8 cellular contexts compared by ENCODE assay signal in the genomic region with DNA sequence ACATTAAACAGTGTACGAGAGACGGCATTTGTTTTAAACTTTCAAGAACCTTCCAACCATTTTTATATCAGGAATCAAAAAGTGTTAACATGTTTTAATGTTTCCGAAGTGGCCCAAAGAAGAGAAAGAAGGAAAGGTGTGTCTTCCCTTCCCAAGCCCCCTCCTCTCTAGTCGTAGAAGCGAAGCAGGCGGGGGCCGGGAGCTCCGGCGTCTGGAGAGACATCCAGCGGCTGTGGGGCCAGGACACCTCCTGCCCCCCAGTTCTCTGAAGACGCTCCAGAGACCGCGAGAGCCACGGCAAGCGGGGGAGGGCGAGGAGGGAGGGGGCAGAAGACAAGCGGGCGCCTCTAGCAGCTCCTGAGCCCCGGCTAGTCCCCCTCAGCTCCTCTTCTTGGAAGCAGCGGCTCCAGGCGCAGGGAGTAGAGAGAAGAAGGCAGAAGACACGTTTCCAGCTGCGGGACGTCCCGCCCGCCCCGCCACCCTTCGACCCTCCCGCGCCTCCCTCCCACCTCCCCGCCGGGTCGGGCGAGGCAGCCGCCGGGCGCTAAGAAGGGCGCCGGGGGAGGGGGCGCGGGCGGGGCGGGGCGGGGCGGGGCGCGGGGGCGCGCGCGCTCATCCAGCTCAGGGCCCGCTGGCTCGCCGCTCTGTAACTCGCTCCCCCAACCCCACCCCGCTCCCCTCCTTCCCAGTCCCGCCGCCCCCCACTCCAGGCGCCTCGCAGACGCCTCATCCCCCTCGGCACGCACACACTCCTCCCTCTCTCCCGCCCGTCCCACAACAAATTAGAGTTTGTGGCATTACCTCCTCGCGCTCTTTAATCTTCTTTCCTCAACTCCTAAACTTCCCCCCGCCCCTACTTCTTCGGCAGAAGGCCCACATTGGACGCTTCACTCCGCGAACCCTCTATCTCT. TPM values are rescaled to one million over a fixed set of nuclear protein-coding genes. Genes with fewer than 3 reads are reported as not detected.
DNase-seq lines count a peak whose midpoint lies in the region; ATAC-seq lines count a peak whose summit lies in the region.

Gene ZBTB20 (minus strand): TSS at position 871 of the 911 bp plus-strand sequence.

- peak within 1 kb of the TSS; percentile 93 for H2AFZ ChIP-seq in mesenchymal stem cell (ENCODE audit: low read depth, low read length)

- peak within 1 kb of the TSS; percentile 97 for H3K27ac ChIP-seq in effector memory CD4-positive, alpha-beta T cell (ENCODE audit: insufficient read depth, low read length, poor library complexity, severe bottlenecking)
- H3K27ac ChIP-seq in mesenchymal stem cell (ENCODE audit: low read length, poor library complexity, severe bottlenecking): peak within 1 kb of the TSS; percentile 90

- H3K9me3 ChIP-seq in effector memory CD4-positive, alpha-beta T cell (ENCODE audit: control insufficient read depth, low read length): no peaks in the 10 kb centered on the region
- no peaks in the 10 kb centered on the region for H3K9me3 ChIP-seq in mesenchymal stem cell (ENCODE audit: control insufficient read depth, low read length)

- peak within 1 kb of the TSS in 1 of 2 experiments; percentile 59 for H3K23ac ChIP-seq in mesenchymal stem cell (ENCODE audit: low read length in 2 of 2)

- peaks cover 6% of the 10 kb centered on the region for H3K79me1 ChIP-seq in mesenchymal stem cell (replicated peaks; ENCODE audit: low read length, poor library complexity, severe bottlenecking)

- H3K4ac ChIP-seq in mesenchymal stem cell (ENCODE audit: low read depth in 1 of 2, low read length in 2 of 2): peak within 1 kb of the TSS; percentile 35 to 40

- H3K9ac ChIP-seq in mesenchymal stem cell (ENCODE audit: low read length): peak within 1 kb of the TSS; percentile 99

- no peak within 1 kb of the TSS for H2AK5ac ChIP-seq in mesenchymal stem cell (ENCODE audit: low read length, severe bottlenecking)

- H3K27me3 ChIP-seq in effector memory CD4-positive, alpha-beta T cell (replicated peaks; ENCODE audit: control insufficient read depth, insufficient read depth, low read length, poor library complexity, severe bottlenecking): no peaks in the 10 kb centered on the region
- no peaks in the 10 kb centered on the region for H3K27me3 ChIP-seq in mesenchymal stem cell (ENCODE audit: control insufficient read depth in 1 of 2, insufficient read depth in 1 of 2, low read length in 2 of 2)

- 1% methylated on average over 28 of the region's 72 CpGs for WGBS in mesenchymal stem cell

- H3K4me3 ChIP-seq in effector memory CD4-positive, alpha-beta T cell (ENCODE audit: insufficient read depth, low read depth, low read length, poor library complexity, severe bottlenecking): peak within 1 kb of the TSS; percentile 84
- H3K4me3 ChIP-seq in mesenchymal stem cell (ENCODE audit: insufficient read depth in 1 of 2, low read depth in 1 of 2, low read length in 2 of 2): peak within 1 kb of the TSS; percentile 89 to 95

- peak within 1 kb of the TSS in 1 of 2 experiments; percentile 77 for H2BK12ac ChIP-seq in mesenchymal stem cell (ENCODE audit: low read length in 2 of 2)

- H3K14ac ChIP-seq in mesenchymal stem cell (ENCODE audit: low read length in 2 of 2): peak within 1 kb of the TSS in 1 of 2 experiments; percentile 86

- peak within 1 kb of the TSS; percentile 82 to 99 for H3K18ac ChIP-seq in mesenchymal stem cell (ENCODE audit: low read depth in 1 of 2, low read length in 2 of 2)

- peak within 1 kb of the TSS; percentile 86 for H4K91ac ChIP-seq in mesenchymal stem cell (ENCODE audit: low read length)

- DNase-seq in A172 (ENCODE audit: low spot score) (peak; percentile 71), NCI-H526 treated with DMSO at 0.1 percent for 48 hours (lab: John Stamatoyannopoulos, UW) (peak; percentile 43), mesenchymal stem cell (peak; percentile 90)
- DNase-seq in activated CD8-positive, alpha-beta memory T cell treated with anti-CD3 and anti-CD28 coated beads for 24 hours: peak; percentile 87
- peak in 2 of 3 donors; percentile 47 to 61 for DNase-seq in effector memory CD4-positive, alpha-beta T cell
- DNase-seq in stimulated activated CD8-positive, alpha-beta memory T cell treated with anti-CD3 and anti-CD28 coated beads, Interleukin-15, amount 100 ng/mL, for 24 hours (ENCODE audit: low read depth): peak; percentile 36

- H4K8ac ChIP-seq in mesenchymal stem cell (ENCODE audit: low read length): peak within 1 kb of the TSS; percentile 91

- peaks cover 7% of the 10 kb centered on the region for H3K4me1 ChIP-seq in effector memory CD4-positive, alpha-beta T cell (ENCODE audit: control insufficient read depth, insufficient read depth, low read length, poor library complexity, severe bottlenecking)
- no peaks in the 10 kb centered on the region for H3K4me1 ChIP-seq in mesenchymal stem cell (ENCODE audit: control insufficient read depth, insufficient read depth, low read depth, low read length)

- peak within 1 kb of the TSS; percentile 89 for H2BK120ac ChIP-seq in mesenchymal stem cell (ENCODE audit: low read depth, low read length)

- ATAC-seq in GM18867 (IDR thresholded peaks at IDR 0.05; ENCODE audit: unreplicated experiment) (peak; percentile 31), HG03108 (IDR thresholded peaks at IDR 0.05; ENCODE audit: unreplicated experiment) (peak; percentile 22)

- peak within 1 kb of the TSS; percentile 96 for H2BK5ac ChIP-seq in mesenchymal stem cell (ENCODE audit: low read depth, low read length, poor library complexity, severe bottlenecking)

- H2BK15ac ChIP-seq in mesenchymal stem cell (ENCODE audit: low read depth, poor library complexity, severe bottlenecking): peak within 1 kb of the TSS; percentile 96

- H3K4me2 ChIP-seq in mesenchymal stem cell (ENCODE audit: low read length, poor library complexity, severe bottlenecking): peak within 1 kb of the TSS; percentile 94

- no peaks in the 10 kb centered on the region for H3K36me3 ChIP-seq in effector memory CD4-positive, alpha-beta T cell (ENCODE audit: control insufficient read depth, insufficient read depth, low read length)
- H3K36me3 ChIP-seq in mesenchymal stem cell (ENCODE audit: control insufficient read depth in 1 of 2, insufficient read depth in 2 of 2, low read depth in 1 of 2, low read length in 2 of 2): no peaks in the 10 kb centered on the region

RNA-seq across cellular contexts. Expression of gene ZBTB20, which starts in this region (rescaled TPM):
- total RNA-seq in A172 (2014; rRNA removed; shearing (Covaris generic)): 7.5 and 13.0 TPM in 2 replicates
- polyA plus RNA-seq in mesenchymal stem cell (2013, experiment 1 of 2): 2.2 TPM
- 1.9 TPM for polyA plus RNA-seq in mesenchymal stem cell (2013, experiment 2 of 2)

Comparison
In these comparisons a context has a peak if more than half of its experiments do, and no peak if none do; other contexts are left out.
1. Peak in every context shown above with its lines: DNase-seq, ATAC-seq, H3K4me3 ChIP-seq and H3K27ac ChIP-seq.
2. DNase-seq: peak in every context shown above with its lines; median percentile 90 in mesenchymal stem cell; 87 in activated CD8-positive, alpha-beta memory T cell treated with anti-CD3 and anti-CD28 coated beads for 24 hours; 71 in A172; 54 in effector memory CD4-positive, alpha-beta T cell; 43 in NCI-H526 treated with DMSO at 0.1 percent for 48 hours; 36 in stimulated activated CD8-positive, alpha-beta memory T cell treated with anti-CD3 and anti-CD28 coated beads, Interleukin-15, amount 100 ng/mL, for 24 hours.